ENCODE assay signal across 18 cellular contexts in the genomic region with DNA sequence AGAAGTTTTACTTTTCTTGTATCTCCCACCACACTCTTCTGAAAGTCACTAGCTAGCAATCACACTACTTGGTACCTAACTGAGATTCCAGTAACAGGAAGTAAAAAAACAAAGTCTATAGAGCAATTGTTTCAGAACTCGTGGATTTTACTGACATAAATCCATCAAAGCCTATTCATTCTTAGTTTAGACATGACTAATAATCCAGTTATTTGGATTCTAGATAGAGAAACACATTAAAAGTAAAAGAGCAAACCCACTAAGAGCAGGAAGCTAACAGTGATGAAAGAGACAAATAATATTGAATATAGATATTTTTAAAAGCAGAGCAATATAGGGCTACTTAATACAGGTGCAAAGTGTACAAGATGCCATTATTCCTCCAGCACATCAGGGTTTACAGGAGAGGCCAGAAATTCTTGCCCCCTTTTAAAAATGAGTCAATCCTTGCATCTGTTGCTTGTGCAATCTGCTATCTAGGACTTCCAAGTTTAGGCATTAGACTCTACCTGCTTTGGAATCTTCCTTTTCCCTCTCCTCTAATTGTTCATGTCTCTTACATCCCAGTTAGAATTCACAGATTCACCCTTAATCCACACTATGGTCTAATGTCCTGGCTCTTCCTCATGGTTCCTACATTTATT. TPM values are rescaled to one million over a fixed set of nuclear protein-coding genes. Genes with fewer than 3 reads are reported as not detected.
A peak's percentile ranks its signal among the peaks of the same experiment; 100 is the strongest.
DNase-seq lines count a peak whose midpoint lies in the region; ATAC-seq and TF ChIP-seq lines count a peak whose summit lies in the region.
"Had no signal": no experiment of that assay in that cellular context is flagged by ENCODE, and none has a peak within 500 bp of the region (broad histone marks: within the 10 kb centered on the region; RNA-seq: fewer than 3 reads in every experiment).

No MANE protein-coding gene starts in this region.

- no peaks in the 10 kb centered on the region for H3K9me3 ChIP-seq in psoas muscle
- H3K9me3 ChIP-seq: SJCRH30 had no signal

- no peaks in the 10 kb centered on the region for H3K36me3 ChIP-seq in psoas muscle (ENCODE audit: insufficient read depth in 1 of 2, low read depth in 1 of 2)
- H3K36me3 ChIP-seq: SJCRH30 had no signal

- intact Hi-C loops in psoas muscle (cut with DNase I): no loop called here

- H3K4me3 ChIP-seq in psoas muscle: no peak overlapping the region
- H3K4me3 ChIP-seq: SJCRH30, skin epidermis had no signal

- ATAC-seq in esophagus mucosa (peak; percentile 29), psoas muscle (peak; percentile 44 to 64 (median 60))
- ATAC-seq: naive thymus-derived CD4-positive, alpha-beta T cell had no signal

- no peak for TF ChIP-seq CTCF in psoas muscle (IDR thresholded peaks at IDR 0.05)

- H3K27ac ChIP-seq in psoas muscle: no peak overlapping the region
- H3K27ac ChIP-seq: 22Rv1, SJCRH30, VCaP had no signal

- DNase-seq in DMS 273 (lab: John Stamatoyannopoulos, UW; ENCODE audit: unreplicated experiment): peak; percentile 6
- no peak for DNase-seq in DMS 273 treated with DMSO at 0.1 percent for 48 hours (lab: John Stamatoyannopoulos, UW)
- peak; percentile 58 for DNase-seq in RKO (ENCODE audit: low spot score)
- no peak for DNase-seq in psoas muscle
- no peak for DNase-seq in NCI-H345 treated with DMSO at 0.1 percent for 48 hours (lab: John Stamatoyannopoulos, UW; ENCODE audit: unreplicated experiment)
- DNase-seq in stimulated activated naive CD4-positive, alpha-beta T cell treated with Interleukin-2 at 50 U/mL for 16 hours (lab: John Stamatoyannopoulos, UW): no peak
- DNase-seq in activated T-cell treated with anti-CD3 and anti-CD28 coated beads for 4 hours: no peak
- DNase-seq: activated naive CD8-positive, alpha-beta T cell treated with anti-CD3 and anti-CD28 coated beads for 36 hours; islet precursor cell; KG1; naive thymus-derived CD4-positive, alpha-beta T cell; NCI-H2029; NCI-H774; SJCRH30 had no signal

- H3K27me3 ChIP-seq in psoas muscle (ENCODE audit: insufficient read depth in 3 of 3, low read length in 2 of 3): no peaks in the 10 kb centered on the region
- H3K27me3 ChIP-seq: SJCRH30 had no signal

- 15 to 19% (median 17%) methylated on average over 1 of the region's 1 CpG for WGBS in psoas muscle, 3 donors

- H3K4me1 ChIP-seq in psoas muscle: peaks cover 32% of the 10 kb centered on the region

RNA-seq across cellular contexts. Expression of a gene that starts 6.0 kb away (rescaled TPM):
- total RNA-seq in esophagus mucosa (25.8 TPM), psoas muscle (10 to 100 TPM; 21.5 to 40.4 (median 29.9) TPM)
- polyA plus RNA-seq in psoas muscle: 10 to 100 TPM; 10.2 to 19.5 (median 16.3) TPM

RNA-seq across cellular contexts. Expression of a gene that starts 43.0 kb away (rescaled TPM):
- total RNA-seq in esophagus mucosa: 23.2 TPM
- total RNA-seq in psoas muscle: 1 to 10 TPM; 2.1 to 4.2 (median 3.3) TPM
- polyA plus RNA-seq in psoas muscle: 1 to 10 TPM; 6.6 to 9.5 (median 6.6) TPM

Comparison
In these comparisons a context has a peak if more than half of its experiments do, and no peak if none do; other contexts are left out.
1. DNase-seq: peak in DMS 273 (single experiment) and RKO (single experiment); none in DMS 273 treated with DMSO at 0.1 percent for 48 hours (single experiment), psoas muscle (0 of 2), NCI-H345 treated with DMSO at 0.1 percent for 48 hours (single experiment), stimulated activated naive CD4-positive, alpha-beta T cell treated with Interleukin-2 at 50 U/mL for 16 hours (single experiment) and activated T-cell treated with anti-CD3 and anti-CD28 coated beads for 4 hours (single experiment).